29 cellular contexts compared by ENCODE assay signal in the genomic region with DNA sequence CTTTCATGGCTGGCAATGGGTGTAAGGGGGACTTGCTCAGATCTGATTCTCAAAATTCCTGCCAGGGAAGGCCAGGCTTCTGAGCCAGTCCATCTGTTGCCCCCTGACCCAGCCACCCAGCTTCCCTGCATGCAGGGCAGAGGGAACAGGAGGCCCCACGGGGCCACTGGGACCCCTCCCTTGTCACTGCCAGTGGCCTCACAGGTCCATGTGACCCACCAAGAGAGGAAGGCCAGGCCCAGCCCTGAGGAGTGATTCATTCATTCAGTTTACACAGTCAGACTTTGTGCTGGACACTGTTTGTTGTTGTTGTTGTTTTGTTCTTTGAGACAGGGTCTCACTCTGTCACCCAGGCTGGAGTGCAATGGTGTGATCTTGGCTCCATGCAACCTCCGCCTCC.
"Had no signal": no experiment of that assay in that cellular context is flagged by ENCODE, and none has a peak within 500 bp of the region (broad histone marks: within the 10 kb centered on the region; RNA-seq: fewer than 3 reads in every experiment).

No MANE protein-coding gene starts in this region.

- DNase-seq: activated B cell treated with CpG ODN at 0.5 μM for 24 hours; activated CD4-positive, alpha-beta T cell treated with anti-CD3 and anti-CD28 coated beads for 1 hour; activated CD4-positive, alpha-beta T cell treated with anti-CD3 and anti-CD28 coated beads, Interleukin-2, amount 10 ng/mL, durations not matched to agents 24 days and 14 days; activated CD4-positive, alpha-beta T cell treated with anti-CD3 and anti-CD28 coated beads, Interleukin-2, amount 50 U/mL, for 48 hours; activated CD8-positive, alpha-beta memory T cell treated with anti-CD3 and anti-CD28 coated beads, Interleukin-2, amount 10 ng/mL, durations not matched to agents 7 days and 5 days; activated effector memory CD4-positive, alpha-beta T cell treated with Interleukin-2 at 50 U/mL for 16 hours; activated naive CD4-positive, alpha-beta T cell treated with Interleukin-2 at 50 U/mL for 16 hours; activated naive CD8-positive, alpha-beta T cell treated with anti-CD3 and anti-CD28 coated beads, Interleukin-2, amount 50 U/mL, for 24 hours; activated T-cell treated with anti-CD3 and anti-CD28 coated beads, Interleukin-2, amount 50 U/mL, for 24 hours; amniotic stem cell; MG63; MV-4-11; NCI-H1092 treated with DMSO at 0.1 percent for 48 hours; NCI-H1417 treated with DMSO at 0.1 percent for 48 hours; NCI-H1694; NCI-H2029 treated with DMSO at 0.1 percent for 48 hours; NCI-H345; NCI-H510A; NCI-H526 treated with DMSO at 0.1 percent for 48 hours; NCI-H82; NK-92 treated with Interleukin-12 subunit alpha and Interleukin-12 subunit beta, amount 100 ng/mL, for 24 hours; OCI-M1; SHP77 treated with DMSO at 0.1 percent for 48 hours had no signal

- H3K27ac Mint-ChIP-seq: activated B cell treated with CpG ODN at 0.5 μM for 24 hours; activated CD4-positive, alpha-beta T cell treated with anti-CD3 and anti-CD28 coated beads, Interleukin-2, amount 10 ng/mL, durations not matched to agents 24 days and 14 days; activated CD8-positive, alpha-beta memory T cell treated with anti-CD3 and anti-CD28 coated beads, Interleukin-2, amount 10 ng/mL, durations not matched to agents 7 days and 5 days; activated naive CD4-positive, alpha-beta T cell treated with anti-CD3 and anti-CD28 coated beads, Interleukin-2, amount 50 U/mL, for 72 hours; activated naive CD8-positive, alpha-beta T cell treated with anti-CD3 and anti-CD28 coated beads, Interleukin-2, amount 50 U/mL, for 24 hours; activated T-cell treated with anti-CD3 and anti-CD28 coated beads, Interleukin-2, amount 50 U/mL, for 24 hours; activated T-helper 1 cell treated with anti-CD3 and anti-CD28 coated beads, Interleukin-12 subunit alpha, Interleukin-12 subunit beta, Interleukin-2, Interleukin-4 antibody, amounts not matched to agents 30 ng/mL and 10 ng/mL and 1 ng/mL, durations not matched to agents 14 hours and 24 hours and 36 hours; brain; T-helper 1 cell treated with Interleukin-12 subunit alpha and Interleukin-12 subunit beta and Interleukin-4 antibody, amounts not matched to agents 30 μg/mL and 1 μg/mL, for 36 hours had no signal

- ATAC-seq: activated CD8-positive, alpha-beta memory T cell treated with anti-CD3 and anti-CD28 coated beads, Interleukin-2, amount 10 ng/mL, durations not matched to agents 7 days and 5 days; activated naive CD4-positive, alpha-beta T cell treated with anti-CD3 and anti-CD28 coated beads, Interleukin-2, amount 50 U/mL, for 72 hours; activated naive CD8-positive, alpha-beta T cell treated with anti-CD3 and anti-CD28 coated beads, Interleukin-2, amount 50 U/mL, for 24 hours had no signal

- H3K9me3 ChIP-seq: Peyer's patch had no signal

- H3K36me3 Mint-ChIP-seq: activated CD8-positive, alpha-beta memory T cell treated with anti-CD3 and anti-CD28 coated beads, Interleukin-2, amount 10 ng/mL, durations not matched to agents 7 days and 5 days; activated naive CD4-positive, alpha-beta T cell treated with anti-CD3 and anti-CD28 coated beads, Interleukin-2, amount 50 U/mL, for 72 hours; brain had no signal

- FAIRE-seq: astrocyte had no signal

- H3K9me3 Mint-ChIP-seq: activated B cell treated with CpG ODN at 0.5 μM for 24 hours; activated CD4-positive, alpha-beta T cell treated with anti-CD3 and anti-CD28 coated beads, Interleukin-2, amount 10 ng/mL, durations not matched to agents 24 days and 14 days; activated naive CD4-positive, alpha-beta T cell treated with anti-CD3 and anti-CD28 coated beads, Interleukin-2, amount 50 U/mL, for 72 hours; activated naive CD8-positive, alpha-beta T cell treated with anti-CD3 and anti-CD28 coated beads, Interleukin-2, amount 50 U/mL, for 24 hours; activated T-cell treated with anti-CD3 and anti-CD28 coated beads, Interleukin-2, amount 50 U/mL, for 24 hours; activated T-helper 1 cell treated with anti-CD3 and anti-CD28 coated beads, Interleukin-12 subunit alpha, Interleukin-12 subunit beta, Interleukin-2, Interleukin-4 antibody, amounts not matched to agents 30 ng/mL and 10 ng/mL and 1 ng/mL, durations not matched to agents 14 hours and 24 hours and 36 hours; T-helper 1 cell treated with Interleukin-12 subunit alpha and Interleukin-12 subunit beta and Interleukin-4 antibody, amounts not matched to agents 30 μg/mL and 1 μg/mL, for 36 hours had no signal

- H3K4me3 ChIP-seq: MG63, Peyer's patch had no signal

- H3K27me3 ChIP-seq: MG63, Peyer's patch had no signal

- H3K36me3 ChIP-seq: MG63, Peyer's patch had no signal

- H3K27ac ChIP-seq: Peyer's patch had no signal

- H3K27me3 Mint-ChIP-seq: activated T-cell treated with anti-CD3 and anti-CD28 coated beads, Interleukin-2, amount 50 U/mL, for 24 hours had no signal

- H3K4me3 Mint-ChIP-seq: activated B cell treated with CpG ODN at 0.5 μM for 24 hours; activated CD4-positive, alpha-beta T cell treated with anti-CD3 and anti-CD28 coated beads, Interleukin-2, amount 10 ng/mL, durations not matched to agents 24 days and 14 days; activated CD8-positive, alpha-beta memory T cell treated with anti-CD3 and anti-CD28 coated beads, Interleukin-2, amount 10 ng/mL, durations not matched to agents 7 days and 5 days; activated naive CD8-positive, alpha-beta T cell treated with anti-CD3 and anti-CD28 coated beads, Interleukin-2, amount 50 U/mL, for 24 hours; activated T-cell treated with anti-CD3 and anti-CD28 coated beads, Interleukin-2, amount 50 U/mL, for 24 hours; activated T-helper 1 cell treated with anti-CD3 and anti-CD28 coated beads, Interleukin-12 subunit alpha, Interleukin-12 subunit beta, Interleukin-2, Interleukin-4 antibody, amounts not matched to agents 30 ng/mL and 10 ng/mL and 1 ng/mL, durations not matched to agents 14 hours and 24 hours and 36 hours; brain; T-helper 1 cell treated with Interleukin-12 subunit alpha and Interleukin-12 subunit beta and Interleukin-4 antibody, amounts not matched to agents 30 μg/mL and 1 μg/mL, for 36 hours had no signal
